11 cellular contexts compared by ENCODE assay signal in genomic region chr7:63927261-63927660, GRCh38.
DNase-seq lines count a peak whose midpoint lies in the region; ATAC-seq and TF ChIP-seq lines count a peak whose summit lies in the region.
"Had no signal": no experiment of that assay in that cellular context is flagged by ENCODE, and none has a peak within 500 bp of the region (broad histone marks: within the 10 kb centered on the region; RNA-seq: fewer than 3 reads in every experiment).

No MANE protein-coding gene starts in this region.

- H3K4me1 ChIP-seq in left ventricle myocardium inferior (peaks cover 22% of the 10 kb centered on the region), upper lobe of right lung (no peaks in the 10 kb centered on the region)

- peaks cover 24% of the 10 kb centered on the region for H3K9me3 ChIP-seq in left ventricle myocardium inferior (replicated peaks)
- H3K9me3 ChIP-seq in upper lobe of right lung: no peaks in the 10 kb centered on the region

- H3K9me3 Mint-ChIP-seq in activated naive CD8-positive, alpha-beta T cell (ENCODE audit: low read depth): no peaks in the 10 kb centered on the region
- peaks cover 0 to 9% (median 4%) of the 10 kb centered on the region in 7 donors for H3K9me3 Mint-ChIP-seq in naive B cell

- H3K36me3 Mint-ChIP-seq in activated naive CD8-positive, alpha-beta T cell: no peaks in the 10 kb centered on the region
- H3K36me3 Mint-ChIP-seq in naive B cell: no peaks in the 10 kb centered on the region

- no peak for TF ChIP-seq CTCF in left ventricle myocardium inferior (IDR thresholded peaks at IDR 0.05; ENCODE audit: borderline replicate concordance)
- TF ChIP-seq CTCF in upper lobe of right lung (IDR thresholded peaks at IDR 0.05): no peak

- H3K4me1 Mint-ChIP-seq in activated naive CD8-positive, alpha-beta T cell (ENCODE audit: low read depth): peaks cover 19% of the 10 kb centered on the region
- H3K4me1 Mint-ChIP-seq in naive B cell: peaks cover 16 to 24% (median 24%) of the 10 kb centered on the region in 3 donors

- no peaks in the 10 kb centered on the region for H3K27me3 Mint-ChIP-seq in activated naive CD8-positive, alpha-beta T cell
- peaks cover 0 to 3% (median 0%) of the 10 kb centered on the region in 3 donors for H3K27me3 Mint-ChIP-seq in naive B cell

- intact Hi-C loops in left ventricle myocardium inferior (cut with micrococcal nuclease) (no loop called here), Right ventricle myocardium inferior (cut with DNase I) (loop anchor here (5.0 to 10.0 kb wide), 2 partner anchors 120 to 388 kb away; partner anchors contain the start of genes ZNF727 and ZNF736), upper lobe of right lung (cut with DNase I) (no loop called here)

- DNase-seq in left ventricle myocardium inferior (no peak), Right ventricle myocardium inferior (ENCODE audit: missing footprints) (no peak), naive B cell (no peak), upper lobe of right lung (no peak), DMS153 treated with DMSO at 0.1 percent for 48 hours (lab: John Stamatoyannopoulos, UW; ENCODE audit: unreplicated experiment) (no peak), NCI-H1092 (lab: John Stamatoyannopoulos, UW) (no peak), NCI-H774 (lab: John Stamatoyannopoulos, UW) (no peak)
- DNase-seq: MV-4-11, NCI-H446, T-helper 9 cell had no signal

- H3K27ac Mint-ChIP-seq in activated naive CD8-positive, alpha-beta T cell: no peak overlapping the region
- peak overlapping the region in 4 of 6 donors; percentile 91 to 99 (median 98) for H3K27ac Mint-ChIP-seq in naive B cell

- ATAC-seq in Right ventricle myocardium inferior (no peak), naive B cell (ENCODE audit: low read depth in 2 of 2) (no peak), upper lobe of right lung (no peak)

- H3K27ac ChIP-seq in left ventricle myocardium inferior (replicated peaks) (peak overlapping the region; percentile 91), upper lobe of right lung (peak overlapping the region; percentile 89)

- H3K4me3 Mint-ChIP-seq in activated naive CD8-positive, alpha-beta T cell: peak overlapping the region; percentile 99
- H3K4me3 Mint-ChIP-seq in naive B cell: peak overlapping the region in 7 of 8 donors; percentile 95 to 100 (median 99)

- H3K36me3 ChIP-seq in left ventricle myocardium inferior (no peaks in the 10 kb centered on the region), upper lobe of right lung (no peaks in the 10 kb centered on the region)

- H3K4me3 ChIP-seq in left ventricle myocardium inferior (peak overlapping the region; percentile 71), upper lobe of right lung (peak overlapping the region; percentile 74)

- peaks cover 23% of the 10 kb centered on the region for H3K27me3 ChIP-seq in left ventricle myocardium inferior (ENCODE audit: low read depth)
- H3K27me3 ChIP-seq in upper lobe of right lung: no peaks in the 10 kb centered on the region
